ENCODE assay signal across 8 cellular contexts in the genomic region with DNA sequence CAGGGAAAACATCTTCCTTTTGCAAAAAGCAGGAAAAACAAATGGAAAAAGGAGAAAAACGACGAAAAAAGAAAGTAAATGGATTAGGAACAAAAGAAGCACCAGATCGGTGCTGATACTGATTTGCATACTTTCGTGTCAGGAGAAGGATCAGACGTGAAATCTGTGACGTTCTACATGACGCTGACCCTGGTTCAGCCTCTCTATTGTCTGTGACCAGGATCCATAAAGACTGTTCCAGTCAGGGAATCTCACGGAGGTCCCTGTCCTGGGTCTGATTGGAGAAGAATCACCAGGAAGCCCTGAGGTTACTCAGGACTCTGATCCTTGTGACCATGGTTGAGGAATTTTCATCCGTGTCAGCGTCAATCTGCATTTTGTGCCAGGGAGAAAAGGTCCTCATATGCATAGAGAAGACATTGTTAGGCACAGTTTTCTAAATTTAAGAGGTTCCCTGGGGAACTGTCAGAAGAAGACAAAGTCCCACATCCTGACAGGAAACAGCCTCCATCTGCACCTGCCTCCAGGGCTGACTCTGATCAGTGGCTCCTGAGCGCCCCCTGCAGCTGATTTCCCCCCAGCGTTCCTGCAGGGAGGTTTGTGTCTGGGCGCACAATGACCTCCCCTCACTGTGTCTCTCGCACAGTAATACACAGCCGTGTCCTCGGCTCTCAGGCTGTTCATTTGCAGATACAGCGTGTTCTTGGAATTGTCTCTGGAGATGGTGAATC.
DNase-seq lines count a peak whose midpoint lies in the region; FAIRE-seq and TF ChIP-seq lines count a peak whose summit lies in the region.
"Not testable (repeated sequence)": the region's sequence is repeated elsewhere in the genome, so short reads cannot be mapped to it uniquely, and the experiment has no call there.

No MANE protein-coding gene starts in this region.

- not testable (repeated sequence) for H3K9me3 ChIP-seq in HEK293 (ENCODE audit: control insufficient read depth, insufficient read depth, low read depth, low read length)

- H3K4me1 Mint-ChIP-seq in activated CD4-positive, alpha-beta T cell treated with anti-CD3 and anti-CD28 coated beads, Interleukin-2, amount 10 ng/mL, durations not matched to agents 7 days and 5 days: not testable (repeated sequence)

- POLR2A ChIA-PET in HEK293 (lab: Yijun Ruan, JAX); activated CD4-positive, alpha-beta T cell treated with anti-CD3 and anti-CD28 coated beads, Interleukin-2, amount 10 ng/mL, durations not matched to agents 7 days and 5 days (lab: Charles Lee): not testable (repeated sequence)

- H3K4me1 ChIP-seq in HEK293 (ENCODE audit: control insufficient read depth, insufficient read depth, low read length): not testable (repeated sequence)

- H3K4me3 ChIP-seq in HEK293 (ENCODE audit: low read depth, low read length); bronchial epithelial cell (ENCODE audit: low read depth, low read length): not testable (repeated sequence)

- not testable (repeated sequence) for H3K27ac Mint-ChIP-seq in activated CD4-positive, alpha-beta T cell treated with anti-CD3 and anti-CD28 coated beads, Interleukin-2, amount 10 ng/mL, durations not matched to agents 7 days and 5 days

- FAIRE-seq in bronchial epithelial cell (lab: Jason Lieb, UNC): peak; percentile 82

- H3K27me3 ChIP-seq in bronchial epithelial cell (ENCODE audit: control insufficient read depth, insufficient read depth, low read length): not testable (repeated sequence)

- CTCF ChIA-PET in HEK293 (lab: Yijun Ruan, JAX): interaction anchor here (0.6 kb wide), 1 partner anchor 14 kb away, joined by 3 read pairs; no protein-coding TSS in a partner anchor
- CTCF ChIA-PET in activated CD4-positive, alpha-beta T cell treated with anti-CD3 and anti-CD28 coated beads, Interleukin-2, amount 10 ng/mL, durations not matched to agents 7 days and 5 days (lab: Charles Lee): not testable (repeated sequence)

- TF ChIP-seq CTCF in 22Rv1 (IDR thresholded peaks at IDR 0.05) (peak; percentile 51), GM10266 (IDR thresholded peaks at IDR 0.05; ENCODE audit: control insufficient read depth, insufficient read depth, low read depth, missing control alignments) (peak; percentile 49), HEK293 (tag by site-specific recombination; IDR thresholded peaks at IDR 0.05) (0 out of 2 replicates have a peak, but pooled peaks have one; percentile 13)
- not testable (repeated sequence) for TF ChIP-seq CTCF in bronchial epithelial cell (IDR thresholded peaks at IDR 0.05; ENCODE audit: insufficient read depth, low read length, severe bottlenecking)

- H3K9me3 Mint-ChIP-seq in activated CD4-positive, alpha-beta T cell treated with anti-CD3 and anti-CD28 coated beads, Interleukin-2, amount 10 ng/mL, durations not matched to agents 7 days and 5 days: not testable (repeated sequence)

- not testable (repeated sequence) for H3K36me3 Mint-ChIP-seq in activated CD4-positive, alpha-beta T cell treated with anti-CD3 and anti-CD28 coated beads, Interleukin-2, amount 10 ng/mL, durations not matched to agents 7 days and 5 days (ENCODE audit: low read depth)

- not testable (repeated sequence) for H3K36me3 ChIP-seq in HEK293 (ENCODE audit: control insufficient read depth in 2 of 2, insufficient read depth in 1 of 2, low read length in 2 of 2); bronchial epithelial cell (ENCODE audit: control insufficient read depth, insufficient read depth, low read length)

- H3K4me3 Mint-ChIP-seq in activated CD4-positive, alpha-beta T cell treated with anti-CD3 and anti-CD28 coated beads, Interleukin-2, amount 10 ng/mL, durations not matched to agents 7 days and 5 days: not testable (repeated sequence)

- not testable (repeated sequence) for DNase-seq in GM10266 (ENCODE audit: extremely low spot score); bronchial epithelial cell (ENCODE audit: low read depth)
- DNase-seq in SK-MEL-5 (ENCODE audit: low read depth, low spot score) (peak; percentile 21), activated T-helper 1 cell treated with Interleukin-2 at 50 U/mL for 16 hours (ENCODE audit: low read depth) (peak; percentile 9)
- peak; percentile 43 for DNase-seq in activated CD4-positive, alpha-beta T cell treated with anti-CD3 and anti-CD28 coated beads, Interleukin-2, amount 10 ng/mL, durations not matched to agents 7 days and 5 days
- DNase-seq in stimulated activated CD8-positive, alpha-beta memory T cell treated with anti-CD3 and anti-CD28 coated beads, Interleukin-4, amount 100 ng/mL, for 24 hours (ENCODE audit: low read depth): peak; percentile 24

- H3K27ac ChIP-seq in 22Rv1; HEK293 (ENCODE audit: extremely low read depth, low read depth, low read length): not testable (repeated sequence)

- in situ Hi-C loops in SK-MEL-5 (cut with HindIII; ENCODE audit: low pct_unique_long_range_greater_than_20kb, low sequenced_read_pairs): not testable (repeated sequence)

- H3K27me3 Mint-ChIP-seq in activated CD4-positive, alpha-beta T cell treated with anti-CD3 and anti-CD28 coated beads, Interleukin-2, amount 10 ng/mL, durations not matched to agents 7 days and 5 days: peaks cover 27% of the 10 kb centered on the region

TF ChIP-seq in HEK293, 187 proteins besides CTCF, POLR2A, EP300 and RAD21:
- 0 out of 2 replicates have a peak, but pooled peaks have one; percentile 25 for TF ChIP-seq GLIS2 (tag by site-specific recombination; IDR thresholded peaks at IDR 0.05)
- TF ChIP-seq ZNF654 (tag by site-specific recombination; IDR thresholded peaks at IDR 0.05; ENCODE audit: low read depth): peak; percentile 58
